Comparison of ENCODE assay signal across 8 cellular contexts in genomic region chr15:61226313-61227250, GRCh38. TPM values are rescaled to one million over a fixed set of nuclear protein-coding genes. Genes with fewer than 3 reads are reported as not detected.
DNase-seq lines count a peak whose midpoint lies in the region; ATAC-seq, FAIRE-seq and TF ChIP-seq lines count a peak whose summit lies in the region.
"Had no signal": no experiment of that assay in that cellular context is flagged by ENCODE, and none has a peak within 500 bp of the region (broad histone marks: within the 10 kb centered on the region; RNA-seq: fewer than 3 reads in every experiment).

No MANE protein-coding gene starts in this region.

- H3K27me3 ChIP-seq in keratinocyte (ENCODE audit: control insufficient read depth, extremely low read depth, insufficient read depth, low read length) (peaks cover 15% of the 10 kb centered on the region), stomach (peaks cover 0 to 48% (median 17%) of the 10 kb centered on the region in 3 donors)
- H3K27me3 ChIP-seq: body of pancreas had no signal

- no peaks in the 10 kb centered on the region for H3K36me3 Mint-ChIP-seq in HFFc6 (ENCODE audit: low read depth)

- TF ChIP-seq CTCF in HFFc6 (IDR thresholded peaks at IDR 0.05) (no peak), keratinocyte (optimal IDR thresholded peaks at IDR 0.05 in 1 of 3, IDR thresholded peaks at IDR 0.05 in 1 of 3, conservative IDR thresholded peaks at IDR 0.05 in 1 of 3; ENCODE audit: extremely low read depth in 1 of 3, insufficient read depth in 2 of 3, low read length in 3 of 3) (no peak), stomach (IDR thresholded peaks at IDR 0.05) (no peak)

- H3K36me3 ChIP-seq in keratinocyte (ENCODE audit: control insufficient read depth in 2 of 2, extremely low read depth in 1 of 2, insufficient read depth in 2 of 2, low read length in 2 of 2) (no peaks in the 10 kb centered on the region), stomach (no peaks in the 10 kb centered on the region)

- H4K20me1 ChIP-seq in keratinocyte (ENCODE audit: control insufficient read depth, extremely low read depth, insufficient read depth, low read length) = no peaks in the 10 kb centered on the region

- no peaks in the 10 kb centered on the region for H3K9me1 ChIP-seq in keratinocyte (ENCODE audit: control insufficient read depth, extremely low read depth, insufficient read depth, low read length)

- no peak overlapping the region for H2AFZ ChIP-seq in keratinocyte (ENCODE audit: control insufficient read depth, low read length)

- peaks cover 17% of the 10 kb centered on the region; the same call in 1 of the 2 replicates for H3K4me1 Mint-ChIP-seq in HFFc6 (ENCODE audit: low read depth)

- TF ChIP-seq POLR2A in stomach (IDR thresholded peaks at IDR 0.05) = no peak

- no peak for DNase-seq in HFFc6
- DNase-seq in astrocyte of the hippocampus (ENCODE audit: low read depth, low spot score) = peak; percentile 32
- no peak for DNase-seq in keratinocyte (ENCODE audit: low read depth, low spot score)
- DNase-seq in stomach = no peak
- DNase-seq in effector CD4-positive, alpha-beta T cell = no peak

- H3K4me2 ChIP-seq in keratinocyte (ENCODE audit: control insufficient read depth, extremely low read depth, insufficient read depth, low read depth, low read length) = peak overlapping the region; percentile 88

- no peak overlapping the region for H3K9ac ChIP-seq in keratinocyte (ENCODE audit: control insufficient read depth, extremely low read depth, insufficient read depth, low read length)

- intact Hi-C loops in stomach (cut with DNase I; ENCODE audit: low total_unique reads) = no loop called here

- peak overlapping the region; percentile 94 for H3K4me3 Mint-ChIP-seq in HFFc6

- no peak for FAIRE-seq in keratinocyte (lab: Jason Lieb, UNC)

- H3K4me3 ChIP-seq in keratinocyte (ENCODE audit: control insufficient read depth in 2 of 3, extremely low read depth in 1 of 3, insufficient read depth in 2 of 3, low read depth in 1 of 3, low read length in 3 of 3) (peak overlapping the region; percentile 57 to 79 (median 62)), stomach (peak overlapping the region; percentile 60 to 84 (median 68))

- no peaks in the 10 kb centered on the region for H3K79me2 ChIP-seq in keratinocyte (ENCODE audit: control insufficient read depth, insufficient read depth, low read length)

- dilution Hi-C loops in keratinocyte (cut with MboI; ENCODE audit: extremely low pct_ligation_motif_present, low sequenced_read_pairs) = no loop called here

- H3K27ac Mint-ChIP-seq in HFFc6 = peak overlapping the region; percentile 47; the same call in 1 of the 2 replicates

- TF ChIP-seq EP300 in stomach (IDR thresholded peaks at IDR 0.05) = no peak

- no peak overlapping the region for H3K27ac ChIP-seq in keratinocyte (ENCODE audit: control insufficient read depth, insufficient read depth, low read length)
- H3K27ac ChIP-seq in stomach = peak overlapping the region in 1 of 5 donors; percentile 72

- WGBS in stomach, 5 donors = 20 to 40% (median 39%) methylated on average over 8 of the region's 8 CpGs

- H3K4me1 ChIP-seq in keratinocyte (ENCODE audit: control insufficient read depth, extremely low read depth, insufficient read depth, low read length) = no peaks in the 10 kb centered on the region
- peaks cover 14 to 35% (median 30%) of the 10 kb centered on the region in 4 donors for H3K4me1 ChIP-seq in stomach

- H3K9me3 Mint-ChIP-seq in HFFc6 = no peaks in the 10 kb centered on the region

- no peak for ATAC-seq in HG02981 (IDR thresholded peaks at IDR 0.05; ENCODE audit: unreplicated experiment)
- ATAC-seq in GM21367 (IDR thresholded peaks at IDR 0.05; ENCODE audit: unreplicated experiment) = no peak

- H3K9me3 ChIP-seq in keratinocyte (ENCODE audit: control insufficient read depth, low read depth, low read length) = no peaks in the 10 kb centered on the region
- no peaks in the 10 kb centered on the region for H3K9me3 ChIP-seq in stomach
- H3K9me3 ChIP-seq: body of pancreas had no signal

- peaks cover 7% of the 10 kb centered on the region; the same call in 1 of the 2 replicates for H3K27me3 Mint-ChIP-seq in HFFc6 (ENCODE audit: insufficient read depth)

RNA-seq across cellular contexts. Expression of gene RORA, which starts 2.5 kb away (rescaled TPM):
- total RNA-seq in HFFc6 (2021; fragmentation: NEBNext Ultra II Directional; extraction: Animal tissue kit (Norgen Biotek cat#: 25700)) = 1 to 10 TPM; 2.3 to 6.1 (median 2.9) TPM
- polyA plus RNA-seq in keratinocyte (4.5 to 10.0 TPM (median 8.9 TPM) in 3 replicates), stomach (1 to 10 TPM; 3.0 to 7.6 (median 3.4) TPM)
- 89.8 TPM for polyA plus RNA-seq in keratinocyte (2011; ENCODE audit: low read depth)
- 4.5 and 5.0 TPM in 2 replicates for polyA plus RNA-seq in keratinocyte (2011; cell fraction: cytosol; rRNA removed)
- polyA plus RNA-seq in keratinocyte (2011; cell fraction: nucleus; rRNA removed) = 9.1 and 11.3 TPM in 2 replicates
- 3.7 and 40.4 TPM in 2 replicates for polyA plus RNA-seq in keratinocyte (2012; ENCODE audit: low replicate concordance)
- 16.1 to 34.8 TPM (median 27.9 TPM) in 3 replicates for polyA minus RNA-seq in keratinocyte
- polyA minus RNA-seq in keratinocyte (2011; cell fraction: cytosol; rRNA and poly(A)+ RNA removed) = 13.6 TPM
- polyA minus RNA-seq in keratinocyte (2011; cell fraction: nucleus; rRNA and poly(A)+ RNA removed) = 18.0 and 46.1 TPM in 2 replicates
- total RNA-seq in stomach = 100 to 1,000 TPM in 1 of 5 donors, 10 to 100 TPM in 3, 1 to 10 TPM in 1; 4.1 to 252 (median 57.8) TPM
